ENCODE assay signal across 13 cellular contexts in the genomic region with DNA sequence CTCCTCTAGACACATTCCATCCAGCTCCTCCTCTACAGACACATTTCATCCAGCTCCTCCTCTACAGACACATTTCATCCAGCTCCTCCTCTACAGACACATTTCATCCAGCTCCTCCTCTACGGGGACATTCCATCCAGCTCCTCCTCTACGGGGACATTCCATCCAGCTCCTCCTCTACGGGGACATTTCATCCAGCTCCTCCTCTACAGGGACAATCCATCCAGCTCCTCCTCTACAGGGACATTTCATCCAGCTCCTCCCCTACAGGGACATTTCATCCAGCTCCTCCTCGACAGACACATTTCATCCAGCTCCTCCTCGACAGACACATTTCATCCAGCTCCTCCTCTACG. TPM values are rescaled to one million over a fixed set of nuclear protein-coding genes. Genes with fewer than 3 reads are reported as not detected.
DNase-seq lines count a peak whose midpoint lies in the region; ATAC-seq, FAIRE-seq and TF ChIP-seq lines count a peak whose summit lies in the region.
"Not testable (repeated sequence)": the region's sequence is repeated elsewhere in the genome, so short reads cannot be mapped to it uniquely, and the experiment has no call there.
"Had no signal": no experiment of that assay in that cellular context is flagged by ENCODE, and none has a peak within 500 bp of the region (broad histone marks: within the 10 kb centered on the region; RNA-seq: fewer than 3 reads in every experiment).

No MANE protein-coding gene starts in this region.

- ATAC-seq in activated naive CD4-positive, alpha-beta T cell treated with anti-CD3 and anti-CD28 coated beads, Interleukin-2, amount 50 U/mL, for 72 hours: not testable (repeated sequence)

- H3K9ac ChIP-seq in kidney (ENCODE audit: low read length in 2 of 2): not testable (repeated sequence)

- H3K4me1 ChIP-seq in A673 (ENCODE audit: insufficient read depth, low read length, poor library complexity, severe bottlenecking); ectodermal cell (ENCODE audit: control insufficient read depth, insufficient read depth, low read length); kidney (ENCODE audit: control insufficient read depth in 1 of 2, insufficient read depth in 1 of 2, low read depth in 1 of 2, low read length in 2 of 2): not testable (repeated sequence)

- peaks cover 31% of the 10 kb centered on the region for H3K9me3 Mint-ChIP-seq in HFFc6
- H3K9me3 Mint-ChIP-seq in T-helper 2 cell treated with Interferon-gamma antibody and Interleukin-4, amounts not matched to agents 5 μg/mL and 100 μg/mL, for 36 hours; activated naive CD4-positive, alpha-beta T cell treated with anti-CD3 and anti-CD28 coated beads, Interleukin-2, amount 50 U/mL, for 72 hours; osteocyte (ENCODE audit: unreplicated experiment); type B pancreatic cell: not testable (repeated sequence)

- POLR2A ChIA-PET in A673 (lab: Charles Lee; ENCODE audit: low non-redundant PET): not testable (repeated sequence)

- H3K4me3 ChIP-seq in A673 (ENCODE audit: low read depth, low read length, poor library complexity, severe bottlenecking); ectodermal cell (ENCODE audit: insufficient read depth, low read depth, low read length); kidney (ENCODE audit: low read length in 2 of 2): not testable (repeated sequence)

- not testable (repeated sequence) for TF ChIP-seq CTCF in A673 (conservative IDR thresholded peaks at IDR 0.05; ENCODE audit: low read depth, low read length); HFFc6 (IDR thresholded peaks at IDR 0.05); kidney (IDR thresholded peaks at IDR 0.05; ENCODE audit: borderline replicate concordance, extremely low read depth, insufficient read depth); osteocyte (IDR thresholded peaks at IDR 0.05); type B pancreatic cell (conservative IDR thresholded peaks at IDR 0.05)

- BruUV-seq in A673 (replicated peaks; lab: Mats Ljungman, UMichigan): not testable (repeated sequence)

- intact Hi-C loops in A673 (cut with micrococcal nuclease; ENCODE audit: unreplicated experiment); kidney (cut with DNase I): not testable (repeated sequence)

- FAIRE-seq in kidney (lab: Jason Lieb, UNC): not testable (repeated sequence)

- H3K4me3 Mint-ChIP-seq in HFFc6: peak overlapping the region; percentile 67
- not testable (repeated sequence) for H3K4me3 Mint-ChIP-seq in T-helper 2 cell treated with Interferon-gamma antibody and Interleukin-4, amounts not matched to agents 5 μg/mL and 100 μg/mL, for 36 hours; osteocyte (ENCODE audit: unreplicated experiment); type B pancreatic cell

- H3K36me3 Mint-ChIP-seq in HFFc6 (ENCODE audit: low read depth) (peaks cover 30% of the 10 kb centered on the region), osteocyte (ENCODE audit: unreplicated experiment) (peaks cover 37% of the 10 kb centered on the region), type B pancreatic cell (peaks cover 22% of the 10 kb centered on the region)
- H3K36me3 Mint-ChIP-seq in T-helper 2 cell treated with Interferon-gamma antibody and Interleukin-4, amounts not matched to agents 5 μg/mL and 100 μg/mL, for 36 hours (ENCODE audit: low read depth): peaks cover 42% of the 10 kb centered on the region
- H3K36me3 Mint-ChIP-seq in activated naive CD4-positive, alpha-beta T cell treated with anti-CD3 and anti-CD28 coated beads, Interleukin-2, amount 50 U/mL, for 72 hours: not testable (repeated sequence)

- H3K27me3 ChIP-seq in A673 (replicated peaks; ENCODE audit: insufficient read depth, low read depth, low read length, poor library complexity); ectodermal cell (ENCODE audit: control insufficient read depth, insufficient read depth, low read length, poor library complexity, severe bottlenecking): not testable (repeated sequence)

- DNase-seq in A673 (ENCODE audit: low spot score) (peak; percentile 18), kidney (peak; percentile 15)
- DNase-seq in HFFc6; T-helper 2 cell treated with Interferon-gamma antibody and Interleukin-4, amounts not matched to agents 5 μg/mL and 100 μg/mL, for 36 hours (ENCODE audit: low spot score); activated naive CD4-positive, alpha-beta T cell treated with anti-CD3 and anti-CD28 coated beads, Interleukin-2, amount 50 U/mL, for 72 hours (ENCODE audit: low spot score in 2 of 2); osteocyte (ENCODE audit: extremely low spot score, unreplicated experiment); type B pancreatic cell (ENCODE audit: extremely low spot score, unreplicated experiment): not testable (repeated sequence)

- H3K27me3 Mint-ChIP-seq in HFFc6 (ENCODE audit: insufficient read depth); T-helper 2 cell treated with Interferon-gamma antibody and Interleukin-4, amounts not matched to agents 5 μg/mL and 100 μg/mL, for 36 hours (ENCODE audit: low read depth); osteocyte (ENCODE audit: unreplicated experiment); type B pancreatic cell: not testable (repeated sequence)

- H3K4me1 Mint-ChIP-seq in HFFc6 (ENCODE audit: low read depth): peaks cover 31% of the 10 kb centered on the region
- not testable (repeated sequence) for H3K4me1 Mint-ChIP-seq in T-helper 2 cell treated with Interferon-gamma antibody and Interleukin-4, amounts not matched to agents 5 μg/mL and 100 μg/mL, for 36 hours (ENCODE audit: low read depth); type B pancreatic cell (ENCODE audit: unreplicated experiment)
- H3K4me1 Mint-ChIP-seq in osteocyte (ENCODE audit: unreplicated experiment): peaks cover 22% of the 10 kb centered on the region

- H3K36me3 ChIP-seq in A673 (ENCODE audit: insufficient read depth, low read length, poor library complexity, severe bottlenecking) (peaks cover 38% of the 10 kb centered on the region), ectodermal cell (ENCODE audit: control insufficient read depth, insufficient read depth, low read length) (peaks cover 32% of the 10 kb centered on the region), kidney (ENCODE audit: control insufficient read depth in 1 of 2, insufficient read depth in 2 of 2, low read length in 2 of 2) (peaks cover 17 to 36% of the 10 kb centered on the region in 2 donors)

- not testable (repeated sequence) for H3K9me3 ChIP-seq in A673 (ENCODE audit: low read depth, low read length, poor library complexity, severe bottlenecking); ectodermal cell (ENCODE audit: control insufficient read depth, low read length); kidney (ENCODE audit: control insufficient read depth in 1 of 2, low read length in 2 of 2)

- H3K27ac ChIP-seq in A673 (ENCODE audit: low read depth, low read length, poor library complexity, severe bottlenecking) (peak overlapping the region; percentile 73), ectodermal cell (ENCODE audit: insufficient read depth, low read depth, low read length, poor library complexity, severe bottlenecking) (peak overlapping the region; percentile 50)
- H3K27ac ChIP-seq in kidney (ENCODE audit: low read depth in 2 of 2, low read length in 2 of 2): not testable (repeated sequence)

- H3K27ac Mint-ChIP-seq in HFFc6 (peak overlapping the region; percentile 63), osteocyte (ENCODE audit: unreplicated experiment) (peak overlapping the region; percentile 52), type B pancreatic cell (peak overlapping the region; percentile 96)
- H3K27ac Mint-ChIP-seq in T-helper 2 cell treated with Interferon-gamma antibody and Interleukin-4, amounts not matched to agents 5 μg/mL and 100 μg/mL, for 36 hours: peak overlapping the region; percentile 63
- H3K27ac Mint-ChIP-seq in activated naive CD4-positive, alpha-beta T cell treated with anti-CD3 and anti-CD28 coated beads, Interleukin-2, amount 50 U/mL, for 72 hours: peak overlapping the region; percentile 67 to 71

- WGBS in ectodermal cell, 2 experiments: 92 to 94% methylated on average over 6 of the region's 6 CpGs

- CTCF ChIA-PET in A673 (lab: Charles Lee): not testable (repeated sequence)

RNA-seq across cellular contexts. Expression of a gene that starts 18.4 kb away (rescaled TPM):
- 128 and 146 TPM in 2 replicates for total RNA-seq in A673 (2021)
- total RNA-seq in HFFc6 (2021; fragmentation: NEBNext Ultra II Directional; extraction: Animal tissue kit (Norgen Biotek cat#: 25700)): 100 to 1,000 TPM; 119 to 164 (median 143) TPM
- 10 to 100 TPM; 44.8 to 67.9 TPM for total RNA-seq in activated naive CD4-positive, alpha-beta T cell treated with anti-CD3 and anti-CD28 coated beads, Interleukin-2, amount 50 U/mL, for 72 hours
- 101 TPM for polyA plus RNA-seq in ectodermal cell (2013, experiment 1 of 4)
- 106 TPM for polyA plus RNA-seq in ectodermal cell (2013, experiment 2 of 4)
- polyA plus RNA-seq in ectodermal cell (2013, experiment 3 of 4): 86.4 TPM
- 84.4 TPM for polyA plus RNA-seq in ectodermal cell (2013, experiment 4 of 4)
- 96.6 TPM for total RNA-seq in kidney
- 135 TPM for polyA plus RNA-seq in kidney (ENCODE audit: insufficient read depth, low read depth, low replicate concordance)
- 88.0 and 93.1 TPM in 2 replicates for total RNA-seq in osteocyte
- 84.8 and 90.1 TPM in 2 replicates for total RNA-seq in type B pancreatic cell (ENCODE audit: low replicate concordance)

RNA-seq across cellular contexts. Expression of a gene that starts 31.7 kb away (rescaled TPM):
- 14.2 and 17.1 TPM in 2 replicates for total RNA-seq in A673 (2021)
- total RNA-seq in HFFc6 (2021; fragmentation: NEBNext Ultra II Directional; extraction: Animal tissue kit (Norgen Biotek cat#: 25700)): 1,000 to 10,000 TPM; 2,350 to 4,507 (median 3,883) TPM
- 10 to 100 TPM in 1 of 2 donors, 1 to 10 TPM in 1; 3.5 to 16.6 TPM for total RNA-seq in activated naive CD4-positive, alpha-beta T cell treated with anti-CD3 and anti-CD28 coated beads, Interleukin-2, amount 50 U/mL, for 72 hours
- 5.5 TPM for polyA plus RNA-seq in ectodermal cell (2013, experiment 1 of 4)
- 3.6 TPM for polyA plus RNA-seq in ectodermal cell (2013, experiment 2 of 4)
- polyA plus RNA-seq in ectodermal cell (2013, experiment 3 of 4): 4.8 TPM
- 5.4 TPM for polyA plus RNA-seq in ectodermal cell (2013, experiment 4 of 4)
- total RNA-seq in kidney: 0.91 TPM
- polyA plus RNA-seq in kidney (ENCODE audit: insufficient read depth, low read depth, low replicate concordance): not detected
- total RNA-seq in osteocyte: not detected in 2 replicates
- total RNA-seq in type B pancreatic cell (ENCODE audit: low replicate concordance): 1.7 and 2.4 TPM in 2 replicates
- total RNA-seq: aorta, gastroesophageal sphincter, lower lobe of right lung, right cardiac atrium had no signal
- polyA plus RNA-seq: aorta, IgD-negative memory B cell, right cardiac atrium had no signal

Comparison
In these comparisons a context has a peak if more than half of its experiments do, and no peak if none do; other contexts are left out.
1. RNA of a gene that starts 31.7 kb away (total RNA-seq): 2,350 to 4,507 TPM in HFFc6; 3.5 to 16.6 TPM in activated naive CD4-positive, alpha-beta T cell treated with anti-CD3 and anti-CD28 coated beads, Interleukin-2, amount 50 U/mL, for 72 hours, 14.2 to 17.1 TPM in A673, 1.7 to 2.4 TPM in type B pancreatic cell, 0.91 TPM in kidney (single experiment) and not detected in osteocyte; every median in the first group is over 100 times any median in the second.
2. Peak in every context shown above with its lines, with median percentiles within 50 percentile points of each other: H3K27ac Mint-ChIP-seq.